8 cellular contexts compared by ENCODE assay signal in genomic region chr4:147550626-147551250, GRCh38.
DNase-seq lines count a peak whose midpoint lies in the region; ATAC-seq lines count a peak whose summit lies in the region.

No MANE protein-coding gene starts in this region.

- ATAC-seq in GM19372 (IDR thresholded peaks at IDR 0.05; ENCODE audit: low read depth, unreplicated experiment) (peak; percentile 61), HG03469 (IDR thresholded peaks at IDR 0.05; ENCODE audit: unreplicated experiment) (peak; percentile 76), HG03108 (IDR thresholded peaks at IDR 0.05; ENCODE audit: unreplicated experiment) (no peak)

- DNase-seq in COLO829 (ENCODE audit: low spot score) (peak; percentile 68), fibroblast of gingiva (ENCODE audit: low read depth) (peak; percentile 18), NK-92 (lab: John Stamatoyannopoulos, UW; ENCODE audit: unreplicated experiment) (no peak), SW480 (ENCODE audit: low spot score) (no peak)
- DNase-seq in activated T-cell treated with anti-CD3 and anti-CD28 coated beads, Interleukin-2, amount 50 U/mL, for 1 hour: no peak

Comparison
In these comparisons a context has a peak if more than half of its experiments do, and no peak if none do; other contexts are left out.
1. DNase-seq: peak in COLO829 (single experiment) and fibroblast of gingiva (single experiment); none in NK-92 (single experiment), SW480 (single experiment) and activated T-cell treated with anti-CD3 and anti-CD28 coated beads, Interleukin-2, amount 50 U/mL, for 1 hour (single experiment).